8 cellular contexts compared by ENCODE assay signal in genomic region chr14:35403397-35404245, GRCh38. TPM values are rescaled to one million over a fixed set of nuclear protein-coding genes. Genes with fewer than 3 reads are reported as not detected.
DNase-seq lines count a peak whose midpoint lies in the region; ATAC-seq and TF ChIP-seq lines count a peak whose summit lies in the region.

No MANE protein-coding gene starts in this region.

- H3K4me1 ChIP-seq in esophagus muscularis mucosa: peaks cover 48 to 55% (median 53%) of the 10 kb centered on the region in 4 donors

- H3K27ac ChIP-seq in KOPT-K1 (ENCODE audit: low read depth, low read length, poor library complexity, severe bottlenecking): peak overlapping the region; percentile 93
- peak overlapping the region; percentile 99 to 100 (median 100) for H3K27ac ChIP-seq in esophagus muscularis mucosa (replicated peaks in 1 of 4)

- H3K9me3 ChIP-seq in KOPT-K1 (ENCODE audit: insufficient read depth, low read length, poor library complexity, severe bottlenecking) (no peaks in the 10 kb centered on the region), esophagus muscularis mucosa (no peaks in the 10 kb centered on the region)

- ATAC-seq in GM21825 (IDR thresholded peaks at IDR 0.05; ENCODE audit: unreplicated experiment): peak; percentile 54

- peak overlapping the region; percentile 86 to 97 (median 93) for H3K4me3 ChIP-seq in esophagus muscularis mucosa

- no peaks in the 10 kb centered on the region for H3K27me3 ChIP-seq in esophagus muscularis mucosa

- intact Hi-C loops in esophagus muscularis mucosa (cut with DNase I): loop anchor here (2.0 kb wide), 1 partner anchor 67 kb away; no protein-coding TSS in a partner anchor

- WGBS in esophagus muscularis mucosa: 0% methylated on average over 6 of the region's 57 CpGs

- DNase-seq in DMS79 treated with DMSO at 0.1 percent for 48 hours (lab: John Stamatoyannopoulos, UW): peak; percentile 98
- peak; percentile 95 to 98 for DNase-seq in activated T-cell treated with anti-CD3 and anti-CD28 coated beads, Interleukin-2, amount 50 U/mL, for 48 hours
- peak; percentile 99 for DNase-seq in esophagus muscularis mucosa (ENCODE audit: extremely low spot score)
- DNase-seq in myocyte (ENCODE audit: low read depth): peak; percentile 92
- peak; percentile 93 for DNase-seq in stimulated activated CD8-positive, alpha-beta memory T cell treated with anti-CD3 and anti-CD28 coated beads, Interleukin-7, amount 100 ng/mL, for 24 hours (ENCODE audit: low read depth)

- peak in 1 of 3 experiments; percentile 2 for TF ChIP-seq CTCF in esophagus muscularis mucosa (IDR thresholded peaks at IDR 0.05)

- TF ChIP-seq POLR2A in esophagus muscularis mucosa (IDR thresholded peaks at IDR 0.05; ENCODE audit: low read depth): no peak

- H3K36me3 ChIP-seq in KOPT-K1 (ENCODE audit: insufficient read depth, low read length) (peaks cover 37% of the 10 kb centered on the region), esophagus muscularis mucosa (peaks cover 36 to 51% (median 42%) of the 10 kb centered on the region in 4 donors)

- peak; percentile 97 for TF ChIP-seq EP300 in esophagus muscularis mucosa (IDR thresholded peaks at IDR 0.05)

TF ChIP-seq in PFSK-1, 5 proteins besides CTCF, POLR2A, EP300 and RAD21:
- no peak for TF ChIP-seq POLR2AphosphoS5 (IDR thresholded peaks at IDR 0.05; ENCODE audit: low read depth, low read length)
- TF ChIP-seq SIN3A (IDR thresholded peaks at IDR 0.05; ENCODE audit: borderline replicate concordance, insufficient read depth, low read length): 0 out of 2 replicates have a peak, but pooled peaks have one; percentile 62
TF ChIP-seq in PFSK-1: peak in this region for 1.

RNA-seq across cellular contexts. Expression of gene NFKBIA, which starts 0.9 kb away (rescaled TPM):
- 17.2 TPM for polyA plus RNA-seq in PFSK-1 (2012; ENCODE audit: insufficient read length, low read depth)
- total RNA-seq in esophagus muscularis mucosa (100 to 1,000 TPM; 387 to 416 (median 398) TPM), myocyte (54.0 and 58.7 TPM in 2 replicates)
- polyA plus RNA-seq in myocyte (2012): 15.1 TPM

Comparison
In these comparisons a context has a peak if more than half of its experiments do, and no peak if none do; other contexts are left out.
1. Peak in every context shown above with its lines: DNase-seq, ATAC-seq, H3K4me3 ChIP-seq and H3K27ac ChIP-seq.